ENCODE assay signal across 8 cellular contexts in the genomic region with DNA sequence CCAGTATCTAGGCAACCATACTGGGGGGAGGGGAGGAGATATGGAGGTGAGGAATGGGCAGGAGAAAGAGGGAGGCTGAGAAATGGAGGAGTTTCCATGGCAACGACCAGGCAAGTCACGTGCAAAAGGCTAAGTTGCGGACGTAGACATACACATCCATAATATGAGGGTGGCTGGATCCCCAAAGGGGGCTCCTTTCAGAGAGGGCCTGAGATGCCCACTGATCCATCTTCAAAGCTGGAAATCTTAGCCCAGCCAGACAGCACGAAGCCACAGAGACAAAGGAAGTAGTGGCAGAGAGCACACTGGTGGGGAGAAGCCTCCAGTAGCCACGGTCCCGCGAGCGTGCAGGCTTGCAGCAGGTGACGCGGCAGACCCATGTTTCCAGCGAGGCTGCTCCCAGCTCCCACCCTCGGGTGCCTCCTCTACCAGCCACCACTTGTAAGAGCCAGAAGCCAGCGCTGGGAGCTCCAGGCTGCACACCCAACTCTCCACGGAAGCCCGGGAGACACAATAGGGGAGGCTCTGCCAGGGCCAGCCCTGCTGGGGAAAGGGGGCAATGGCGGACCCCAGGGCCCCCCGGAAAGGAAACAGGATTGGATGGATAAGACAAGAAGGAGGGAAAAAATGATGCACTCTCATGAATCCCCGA. TPM values are rescaled to one million over a fixed set of nuclear protein-coding genes. Genes with fewer than 3 reads are reported as not detected.
DNase-seq lines count a peak whose midpoint lies in the region; ATAC-seq lines count a peak whose summit lies in the region.

No MANE protein-coding gene starts in this region.

- peak overlapping the region; percentile 1 to 79 (median 59) for H3K4me3 Mint-ChIP-seq in immature natural killer cell
- peak overlapping the region; percentile 90 to 92 for H3K4me3 Mint-ChIP-seq in stimulated activated naive CD8-positive, alpha-beta T cell treated with anti-CD3 and anti-CD28 coated beads, Interleukin-15, amount 100 ng/mL, for 72 hours

- ATAC-seq in stimulated activated naive CD8-positive, alpha-beta T cell treated with anti-CD3 and anti-CD28 coated beads, Interleukin-15, amount 100 ng/mL, for 72 hours = peak; percentile 47
- no peak for ATAC-seq in HG02642 (IDR thresholded peaks at IDR 0.05; ENCODE audit: poor library complexity, unreplicated experiment)

- no peaks in the 10 kb centered on the region for H3K9me3 Mint-ChIP-seq in immature natural killer cell
- H3K9me3 Mint-ChIP-seq in stimulated activated naive CD8-positive, alpha-beta T cell treated with anti-CD3 and anti-CD28 coated beads, Interleukin-15, amount 100 ng/mL, for 72 hours = no peaks in the 10 kb centered on the region

- peak; percentile 20 for DNase-seq in stimulated activated CD4-positive, alpha-beta T cell treated with anti-CD3 and anti-CD28 coated beads, Interleukin-1b, Interleukin-23, amount 100 ng/mL, for 48 hours
- DNase-seq in stimulated activated CD4-positive, alpha-beta T cell treated with anti-CD3 and anti-CD28 coated beads, Interleukin-12 subunit alpha, Interleukin-12 subunit beta, amount 100 ng/mL, for 4 hours = no peak
- peak; percentile 14 for DNase-seq in activated effector memory CD4-positive, alpha-beta T cell treated with Interleukin-2 at 50 U/mL for 16 hours
- DNase-seq in immature natural killer cell = no peak
- peak in 1 of 2 donors; percentile 12 for DNase-seq in stimulated activated naive CD8-positive, alpha-beta T cell treated with anti-CD3 and anti-CD28 coated beads, Interleukin-15, amount 100 ng/mL, for 72 hours
- no peak for DNase-seq in HuH-7.5 (ENCODE audit: low spot score)
- no peak for DNase-seq in amniotic stem cell (lab: John Stamatoyannopoulos, UW)

- no peak overlapping the region for H3K27ac Mint-ChIP-seq in immature natural killer cell
- H3K27ac Mint-ChIP-seq in stimulated activated naive CD8-positive, alpha-beta T cell treated with anti-CD3 and anti-CD28 coated beads, Interleukin-15, amount 100 ng/mL, for 72 hours = no peak overlapping the region

- H3K4me1 Mint-ChIP-seq in immature natural killer cell = peaks cover 20 to 23% of the 10 kb centered on the region in 2 donors
- peaks cover 44% of the 10 kb centered on the region for H3K4me1 Mint-ChIP-seq in stimulated activated naive CD8-positive, alpha-beta T cell treated with anti-CD3 and anti-CD28 coated beads, Interleukin-15, amount 100 ng/mL, for 72 hours

- H3K36me3 Mint-ChIP-seq in immature natural killer cell = no peaks in the 10 kb centered on the region

- H3K27me3 Mint-ChIP-seq in immature natural killer cell (ENCODE audit: low read depth in 3 of 3) = peaks cover 20 to 43% (median 26%) of the 10 kb centered on the region in 3 donors
- H3K27me3 Mint-ChIP-seq in stimulated activated naive CD8-positive, alpha-beta T cell treated with anti-CD3 and anti-CD28 coated beads, Interleukin-15, amount 100 ng/mL, for 72 hours = peaks cover 86% of the 10 kb centered on the region

RNA-seq across cellular contexts. Expression of gene FXYD6, which starts 0.9 kb away (rescaled TPM):
- polyA plus RNA-seq in immature natural killer cell = not detected

RNA-seq across cellular contexts. Expression of gene FXYD2, which starts 51.0 kb away (rescaled TPM):
- polyA plus RNA-seq in immature natural killer cell = 10 to 100 TPM in 1 of 3 donors, 1 to 10 TPM in 2; 1.3 to 12.0 (median 3.4) TPM

RNA-seq across cellular contexts. Expression of gene TMPRSS13, which starts 53.7 kb away (rescaled TPM):
- polyA plus RNA-seq in immature natural killer cell = under 1 TPM in 2 of 3 donors, not detected in 1; 0.20 to 0.31 TPM

Comparison
In these comparisons a context has a peak if more than half of its experiments do, and no peak if none do; other contexts are left out.
1. DNase-seq: peak in stimulated activated CD4-positive, alpha-beta T cell treated with anti-CD3 and anti-CD28 coated beads, Interleukin-1b, Interleukin-23, amount 100 ng/mL, for 48 hours (single experiment) and activated effector memory CD4-positive, alpha-beta T cell treated with Interleukin-2 at 50 U/mL for 16 hours (single experiment); none in stimulated activated CD4-positive, alpha-beta T cell treated with anti-CD3 and anti-CD28 coated beads, Interleukin-12 subunit alpha, Interleukin-12 subunit beta, amount 100 ng/mL, for 4 hours (single experiment), immature natural killer cell (0 of 3), HuH-7.5 (single experiment) and amniotic stem cell (single experiment).